1 cellular context compared by ENCODE assay signal in genomic region chr1:2554621-2555387, GRCh38.
TF ChIP-seq lines count a peak whose summit lies in the region.

No MANE protein-coding gene starts in this region.

TF ChIP-seq in GM12878, 131 proteins besides CTCF, POLR2A, EP300 and RAD21:
- peak; percentile 13; the same call in 1 of the 2 replicates for TF ChIP-seq PAX5 (IDR thresholded peaks at IDR 0.05; ENCODE audit: borderline replicate concordance, low read depth, low read length)
- peak; percentile 16 for TF ChIP-seq MEF2B (IDR thresholded peaks at IDR 0.05; ENCODE audit: partially characterized antibody, poor library complexity, severe bottlenecking)
- TF ChIP-seq PAX8 (IDR thresholded peaks at IDR 0.05) = no peak
- no peak for TF ChIP-seq CREB1 (IDR thresholded peaks at IDR 0.05; ENCODE audit: low read depth)
- TF ChIP-seq, protein P1, sequence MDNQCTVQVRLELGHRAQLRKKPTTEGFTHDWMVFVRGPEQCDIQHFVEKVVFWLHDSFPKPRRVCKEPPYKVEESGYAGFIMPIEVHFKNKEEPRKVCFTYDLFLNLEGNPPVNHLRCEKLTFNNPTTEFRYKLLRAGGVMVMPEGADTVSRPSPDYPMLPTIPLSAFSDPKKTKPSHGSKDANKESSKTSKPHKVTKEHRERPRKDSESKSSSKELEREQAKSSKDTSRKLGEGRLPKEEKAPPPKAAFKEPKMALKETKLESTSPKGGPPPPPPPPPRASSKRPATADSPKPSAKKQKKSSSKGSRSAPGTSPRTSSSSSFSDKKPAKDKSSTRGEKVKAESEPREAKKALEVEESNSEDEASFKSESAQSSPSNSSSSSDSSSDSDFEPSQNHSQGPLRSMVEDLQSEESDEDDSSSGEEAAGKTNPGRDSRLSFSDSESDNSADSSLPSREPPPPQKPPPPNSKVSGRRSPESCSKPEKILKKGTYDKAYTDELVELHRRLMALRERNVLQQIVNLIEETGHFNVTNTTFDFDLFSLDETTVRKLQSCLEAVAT (IDR thresholded peaks at IDR 0.05) = peak; percentile 96
- no peak for TF ChIP-seq STAT3 (IDR thresholded peaks at IDR 0.05; ENCODE audit: low read depth, low read length)
- TF ChIP-seq TBL1XR1 (IDR thresholded peaks at IDR 0.05; ENCODE audit: low read depth, low read length) = 0 out of 2 replicates have a peak, but pooled peaks have one; percentile 45
- TF ChIP-seq DPF2 (IDR thresholded peaks at IDR 0.05) = peak; percentile 25
- 0 out of 2 replicates have a peak, but pooled peaks have one; percentile 21 for TF ChIP-seq RUNX3 (IDR thresholded peaks at IDR 0.05; ENCODE audit: low read length)
- TF ChIP-seq YY1 (IDR thresholded peaks at IDR 0.05; ENCODE audit: low read depth, low read length) = peak; percentile 47; the same call in 1 of the 2 replicates
- peak; percentile 45; the same call in 1 of the 2 replicates for TF ChIP-seq LARP7 (IDR thresholded peaks at IDR 0.05)
- TF ChIP-seq, protein P2, sequence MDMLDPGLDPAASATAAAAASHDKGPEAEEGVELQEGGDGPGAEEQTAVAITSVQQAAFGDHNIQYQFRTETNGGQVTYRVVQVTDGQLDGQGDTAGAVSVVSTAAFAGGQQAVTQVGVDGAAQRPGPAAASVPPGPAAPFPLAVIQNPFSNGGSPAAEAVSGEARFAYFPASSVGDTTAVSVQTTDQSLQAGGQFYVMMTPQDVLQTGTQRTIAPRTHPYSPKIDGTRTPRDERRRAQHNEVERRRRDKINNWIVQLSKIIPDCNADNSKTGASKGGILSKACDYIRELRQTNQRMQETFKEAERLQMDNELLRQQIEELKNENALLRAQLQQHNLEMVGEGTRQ (IDR thresholded peaks at IDR 0.05; ENCODE audit: borderline replicate concordance, low read depth, low read length) = no peak
- TF ChIP-seq ELK1 (IDR thresholded peaks at IDR 0.05; ENCODE audit: low read depth, low read length) = no peak
- TF ChIP-seq USF1 (IDR thresholded peaks at IDR 0.05; ENCODE audit: borderline replicate concordance, extremely low read length, insufficient read depth, low read depth, low read length) = no peak
- TF ChIP-seq GATAD2B (conservative IDR thresholded peaks at IDR 0.05; ENCODE audit: low read depth) = peak; percentile 75
- TF ChIP-seq NBN (IDR thresholded peaks at IDR 0.05) = 0 out of 2 replicates have a peak, but pooled peaks have one; percentile 17
- no peak for TF ChIP-seq SMAD1 (IDR thresholded peaks at IDR 0.05; ENCODE audit: low read depth, partially characterized antibody)
- TF ChIP-seq FOS (IDR thresholded peaks at IDR 0.05; ENCODE audit: borderline replicate concordance, extremely low read depth, insufficient read length) = no peak
- no peak for TF ChIP-seq MTA2 (IDR thresholded peaks at IDR 0.05; ENCODE audit: low read depth)
- peak; percentile 64 for TF ChIP-seq MXI1 (IDR thresholded peaks at IDR 0.05; ENCODE audit: low read depth, low read length)
- TF ChIP-seq SMC3 (IDR thresholded peaks at IDR 0.05; ENCODE audit: borderline replicate concordance, low read length) = peak; percentile 86
- no peak for TF ChIP-seq RB1 (IDR thresholded peaks at IDR 0.05; ENCODE audit: borderline replicate concordance)
- TF ChIP-seq, protein P3, sequence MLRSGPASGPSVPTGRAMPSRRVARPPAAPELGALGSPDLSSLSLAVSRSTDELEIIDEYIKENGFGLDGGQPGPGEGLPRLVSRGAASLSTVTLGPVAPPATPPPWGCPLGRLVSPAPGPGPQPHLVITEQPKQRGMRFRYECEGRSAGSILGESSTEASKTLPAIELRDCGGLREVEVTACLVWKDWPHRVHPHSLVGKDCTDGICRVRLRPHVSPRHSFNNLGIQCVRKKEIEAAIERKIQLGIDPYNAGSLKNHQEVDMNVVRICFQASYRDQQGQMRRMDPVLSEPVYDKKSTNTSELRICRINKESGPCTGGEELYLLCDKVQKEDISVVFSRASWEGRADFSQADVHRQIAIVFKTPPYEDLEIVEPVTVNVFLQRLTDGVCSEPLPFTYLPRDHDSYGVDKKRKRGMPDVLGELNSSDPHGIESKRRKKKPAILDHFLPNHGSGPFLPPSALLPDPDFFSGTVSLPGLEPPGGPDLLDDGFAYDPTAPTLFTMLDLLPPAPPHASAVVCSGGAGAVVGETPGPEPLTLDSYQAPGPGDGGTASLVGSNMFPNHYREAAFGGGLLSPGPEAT (IDR thresholded peaks at IDR 0.05; ENCODE audit: low read depth) = 0 out of 2 replicates have a peak, but pooled peaks have one; percentile 11
- no peak for TF ChIP-seq CREM (IDR thresholded peaks at IDR 0.05; ENCODE audit: low read depth)
- TF ChIP-seq, protein P4, sequence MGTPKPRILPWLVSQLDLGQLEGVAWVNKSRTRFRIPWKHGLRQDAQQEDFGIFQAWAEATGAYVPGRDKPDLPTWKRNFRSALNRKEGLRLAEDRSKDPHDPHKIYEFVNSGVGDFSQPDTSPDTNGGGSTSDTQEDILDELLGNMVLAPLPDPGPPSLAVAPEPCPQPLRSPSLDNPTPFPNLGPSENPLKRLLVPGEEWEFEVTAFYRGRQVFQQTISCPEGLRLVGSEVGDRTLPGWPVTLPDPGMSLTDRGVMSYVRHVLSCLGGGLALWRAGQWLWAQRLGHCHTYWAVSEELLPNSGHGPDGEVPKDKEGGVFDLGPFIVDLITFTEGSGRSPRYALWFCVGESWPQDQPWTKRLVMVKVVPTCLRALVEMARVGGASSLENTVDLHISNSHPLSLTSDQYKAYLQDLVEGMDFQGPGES (IDR thresholded peaks at IDR 0.05) = no peak
- 0 out of 2 replicates have a peak, but pooled peaks have one; percentile 32 for TF ChIP-seq STAT1 (conservative IDR thresholded peaks at IDR 0.05)
- peak in 1 of 2 experiments; percentile 16; a peak in 2 of 4 replicates for TF ChIP-seq BHLHE40 (IDR thresholded peaks at IDR 0.05; ENCODE audit: borderline replicate concordance in 1 of 2, low read depth in 2 of 2, low read length in 1 of 2)
- TF ChIP-seq POLR2AphosphoS2 (IDR thresholded peaks at IDR 0.05; ENCODE audit: low read depth, low read length) = no peak
- TF ChIP-seq HDGF (IDR thresholded peaks at IDR 0.05) = no peak; the same call in 1 of the 2 replicates
- 0 out of 2 replicates have a peak, but pooled peaks have one; percentile 50 for TF ChIP-seq TARDBP (IDR thresholded peaks at IDR 0.05; ENCODE audit: borderline replicate concordance)
- TF ChIP-seq WRNIP1 (IDR thresholded peaks at IDR 0.05; ENCODE audit: borderline replicate concordance, low read depth, low read length) = no peak
- no peak for TF ChIP-seq ESRRA (IDR thresholded peaks at IDR 0.05; ENCODE audit: low read length)
- peak; percentile 62; the same call in 1 of the 2 replicates for TF ChIP-seq SMARCA5 (IDR thresholded peaks at IDR 0.05)
- TF ChIP-seq BACH1 (IDR thresholded peaks at IDR 0.05; ENCODE audit: borderline replicate concordance) = 0 out of 2 replicates have a peak, but pooled peaks have one; percentile 28
